Comparison of ENCODE assay signal across 19 cellular contexts in genomic region chr7:44338600-44338999, GRCh38. TPM values are rescaled to one million over a fixed set of nuclear protein-coding genes. Genes with fewer than 3 reads are reported as not detected.
DNase-seq lines count a peak whose midpoint lies in the region; ATAC-seq and TF ChIP-seq lines count a peak whose summit lies in the region.
"Had no signal": no experiment of that assay in that cellular context is flagged by ENCODE, and none has a peak within 500 bp of the region (broad histone marks: within the 10 kb centered on the region; RNA-seq: fewer than 3 reads in every experiment).

No MANE protein-coding gene starts in this region.

- H3K27me3 ChIP-seq in DOHH2 (ENCODE audit: control insufficient read depth, low read length), result no peaks in the 10 kb centered on the region
- no peaks in the 10 kb centered on the region for H3K27me3 ChIP-seq in left lung
- H3K27me3 ChIP-seq: colonic mucosa had no signal

- ATAC-seq in GM19035 (IDR thresholded peaks at IDR 0.05; ENCODE audit: unreplicated experiment) (peak; percentile 59), HG03469 (IDR thresholded peaks at IDR 0.05; ENCODE audit: unreplicated experiment) (peak; percentile 63), T-helper 17 cell (peak; percentile 85), left lung (no peak)
- ATAC-seq in activated T-helper 17 cell treated with anti-CD3 and anti-CD28 coated beads, Interleukin-2, amount 50 U/mL, for 72 hours (replicated peaks), result no peak

- no peak overlapping the region for H3K27ac ChIP-seq in DOHH2 (ENCODE audit: low read depth, low read length)
- no peak overlapping the region for H3K27ac ChIP-seq in left lung
- H3K27ac ChIP-seq: colonic mucosa, transverse colon had no signal

- no peaks in the 10 kb centered on the region for H3K79me2 ChIP-seq in DOHH2 (ENCODE audit: control insufficient read depth, low read length)

- peaks cover 3% of the 10 kb centered on the region for H3K36me3 Mint-ChIP-seq in T-helper 17 cell (ENCODE audit: low read depth)
- H3K36me3 Mint-ChIP-seq in type B pancreatic cell, result no peaks in the 10 kb centered on the region
- H3K36me3 Mint-ChIP-seq in activated T-helper 17 cell treated with anti-CD3 and anti-CD28 coated beads, Interleukin-2, amount 50 U/mL, for 72 hours (ENCODE audit: low read depth), result no peaks in the 10 kb centered on the region
- H3K36me3 Mint-ChIP-seq: mesothelial cell of epicardium had no signal

- H3K4me1 ChIP-seq in DOHH2 (ENCODE audit: control insufficient read depth, low read length), result peaks cover 14% of the 10 kb centered on the region
- H3K4me1 ChIP-seq in left lung, result no peaks in the 10 kb centered on the region
- H3K4me1 ChIP-seq: colonic mucosa, transverse colon had no signal

- H3K36me3 ChIP-seq in DOHH2 (ENCODE audit: control insufficient read depth, low read length), result no peaks in the 10 kb centered on the region
- H3K36me3 ChIP-seq in left lung, result no peaks in the 10 kb centered on the region
- H3K36me3 ChIP-seq: colonic mucosa, transverse colon had no signal

- no peaks in the 10 kb centered on the region for H4K20me1 ChIP-seq in DOHH2 (ENCODE audit: control insufficient read depth, insufficient read depth, low read depth, low read length)

- H3F3A ChIP-seq in DOHH2 (ENCODE audit: control insufficient read depth, insufficient read depth), result peaks cover 10% of the 10 kb centered on the region

- H3K9me3 ChIP-seq in DOHH2 (ENCODE audit: control insufficient read depth, insufficient read depth, low read length) (no peaks in the 10 kb centered on the region), T-helper 17 cell (ENCODE audit: control insufficient read depth, low read length, poor library complexity, severe bottlenecking) (no peaks in the 10 kb centered on the region), left lung (peaks cover 0 to 12% of the 10 kb centered on the region in 2 donors)
- H3K9me3 ChIP-seq: colonic mucosa, transverse colon had no signal

- DNase-seq in T-helper 17 cell (no peak), type B pancreatic cell (ENCODE audit: extremely low spot score, unreplicated experiment) (no peak), left lung (no peak), lower leg skin (ENCODE audit: low spot score in 2 of 2) (no peak)
- DNase-seq: activated CD4-positive, alpha-beta T cell treated with anti-CD3 and anti-CD28 coated beads, Interleukin-2, amount 50 U/mL, for 1 hour; activated CD8-positive, alpha-beta memory T cell treated with anti-CD3 and anti-CD28 coated beads, Interleukin-2, amount 50 U/mL, for 48 hours; activated gamma-delta T cell; CD4-positive, alpha-beta T cell; colonic mucosa; glutamatergic neuron; NCI-H146; SHP77; transverse colon had no signal

- H3K27ac Mint-ChIP-seq in T-helper 17 cell (no peak overlapping the region), type B pancreatic cell (no peak overlapping the region)
- no peak overlapping the region for H3K27ac Mint-ChIP-seq in activated T-helper 17 cell treated with anti-CD3 and anti-CD28 coated beads, Interleukin-2, amount 50 U/mL, for 72 hours
- H3K27ac Mint-ChIP-seq: CD4-positive, alpha-beta T cell; mesothelial cell of epicardium had no signal

- no peaks in the 10 kb centered on the region for H3K4me1 Mint-ChIP-seq in T-helper 17 cell
- peaks cover 6% of the 10 kb centered on the region for H3K4me1 Mint-ChIP-seq in type B pancreatic cell (ENCODE audit: unreplicated experiment)
- H3K4me1 Mint-ChIP-seq in activated T-helper 17 cell treated with anti-CD3 and anti-CD28 coated beads, Interleukin-2, amount 50 U/mL, for 72 hours, result no peaks in the 10 kb centered on the region
- H3K4me1 Mint-ChIP-seq: neural crest cell had no signal

- TF ChIP-seq POLR2A in lower leg skin (IDR thresholded peaks at IDR 0.05), result no peak

- intact Hi-C loops in left lung (cut with DNase I) (no loop called here), lower leg skin (cut with DNase I; ENCODE audit: low total_unique reads) (no loop called here)

- H3K9me2 ChIP-seq in DOHH2 (replicated peaks; ENCODE audit: control insufficient read depth, low read length), result no peaks in the 10 kb centered on the region

- 74 to 78% methylated on average over 3 of the region's 3 CpGs for WGBS in lower leg skin, 2 donors

- peak overlapping the region; percentile 15 for H3K4me3 ChIP-seq in DOHH2 (ENCODE audit: low read length)
- H3K4me3 ChIP-seq in left lung, result no peak overlapping the region
- H3K4me3 ChIP-seq in lower leg skin (ENCODE audit: low read depth, poor library complexity, severe bottlenecking), result no peak overlapping the region
- H3K4me3 ChIP-seq: colonic mucosa, transverse colon had no signal

- H3K9me3 Mint-ChIP-seq in type B pancreatic cell, result peaks cover 4% of the 10 kb centered on the region
- H3K9me3 Mint-ChIP-seq in activated T-helper 17 cell treated with anti-CD3 and anti-CD28 coated beads, Interleukin-2, amount 50 U/mL, for 72 hours, result peaks cover 10% of the 10 kb centered on the region

- no peaks in the 10 kb centered on the region for H3K27me3 Mint-ChIP-seq in T-helper 17 cell
- peaks cover 23% of the 10 kb centered on the region for H3K27me3 Mint-ChIP-seq in type B pancreatic cell
- H3K27me3 Mint-ChIP-seq in activated T-helper 17 cell treated with anti-CD3 and anti-CD28 coated beads, Interleukin-2, amount 50 U/mL, for 72 hours, result peaks cover 14% of the 10 kb centered on the region

- H3K4me2 ChIP-seq in DOHH2 (ENCODE audit: low read length), result peak overlapping the region; percentile 39

- H3K4me3 Mint-ChIP-seq in T-helper 17 cell (no peak overlapping the region), type B pancreatic cell (no peak overlapping the region)
- no peak overlapping the region for H3K4me3 Mint-ChIP-seq in activated T-helper 17 cell treated with anti-CD3 and anti-CD28 coated beads, Interleukin-2, amount 50 U/mL, for 72 hours
- H3K4me3 Mint-ChIP-seq: CD4-positive, alpha-beta T cell; mesothelial cell of epicardium; neural crest cell had no signal

- TF ChIP-seq CTCF in DOHH2 (IDR thresholded peaks at IDR 0.05; ENCODE audit: low read depth, low read length, poor library complexity, severe bottlenecking) (no peak), type B pancreatic cell (conservative IDR thresholded peaks at IDR 0.05) (no peak), left lung (IDR thresholded peaks at IDR 0.05) (no peak), lower leg skin (IDR thresholded peaks at IDR 0.05) (no peak)

RNA-seq across cellular contexts. Expression of gene CAMK2B, which starts 13.2 kb away (rescaled TPM):
- total RNA-seq in T-helper 17 cell (under 1 TPM in 1 of 2 donors, not detected in 1; 0.31 TPM), type B pancreatic cell (ENCODE audit: low replicate concordance) (7.6 and 8.4 TPM in 2 replicates), left lung (under 1 TPM; 0.17 to 0.18 TPM), lower leg skin (1 to 10 TPM in 2 of 4 donors, under 1 TPM in 2; 0.04 to 2.6 (median 1.1) TPM)
- 1 to 10 TPM; 1.0 to 1.7 TPM for total RNA-seq in activated T-helper 17 cell treated with anti-CD3 and anti-CD28 coated beads, Interleukin-2, amount 50 U/mL, for 72 hours
- total RNA-seq: CD4-positive, alpha-beta T cell had no signal

Comparison
In these comparisons a context has a peak if more than half of its experiments do, and no peak if none do; other contexts are left out.
1. ATAC-seq: peak in GM19035 (single experiment), HG03469 (single experiment) and T-helper 17 cell (single experiment); none in left lung (single experiment) and activated T-helper 17 cell treated with anti-CD3 and anti-CD28 coated beads, Interleukin-2, amount 50 U/mL, for 72 hours (single experiment).